Comparison of ENCODE assay signal across 24 cellular contexts in genomic region chr12:89651192-89651591, GRCh38.
"Had no signal": no experiment of that assay in that cellular context is flagged by ENCODE, and none has a peak within 500 bp of the region (broad histone marks: within the 10 kb centered on the region; RNA-seq: fewer than 3 reads in every experiment).

No MANE protein-coding gene starts in this region.

- H3K4me2 ChIP-seq: smooth muscle cell had no signal

- H3K4me3 ChIP-seq: left lung, lower lobe of right lung, pancreas, prostate gland, sigmoid colon, smooth muscle cell, suprapubic skin, thoracic aorta, tibial artery, upper lobe of right lung had no signal

- H3K27me3 ChIP-seq: left lung, pancreas, sigmoid colon, suprapubic skin, tibial artery, upper lobe of right lung had no signal

- ATAC-seq: left colon; left lung; lower lobe of right lung; naive thymus-derived CD8-positive, alpha-beta T cell; pancreas; right cardiac atrium; upper lobe of right lung had no signal

- H3K27ac ChIP-seq: left lung, lower lobe of right lung, pancreas, prostate gland, sigmoid colon, suprapubic skin, thoracic aorta, tibial artery, upper lobe of right lung had no signal

- DNase-seq: hypothalamus; immature natural killer cell; kidney; left colon; left lung; lower lobe of right lung; mammary epithelial cell; mesenchymal stem cell; naive thymus-derived CD8-positive, alpha-beta T cell; pancreas; posterior cingulate gyrus; retina; right cardiac atrium; sigmoid colon; stimulated activated CD4-positive, alpha-beta T cell treated with anti-CD3 and anti-CD28 coated beads, Interleukin-2, amount 100 ng/mL, for 24 hours; stimulated activated CD4-positive, alpha-beta T cell treated with anti-CD3 and anti-CD28 coated beads, Interleukin-4, amount 100 ng/mL, for 1 hour; stimulated activated naive CD4-positive, alpha-beta T cell; tibial artery; trophoblast cell; upper lobe of right lung had no signal

- H3K36me3 ChIP-seq: lower lobe of right lung, pancreas, prostate gland, sigmoid colon, thoracic aorta, upper lobe of right lung had no signal

- H3K4me1 ChIP-seq: lower lobe of right lung, prostate gland, tibial artery, upper lobe of right lung had no signal

- H3K9me3 ChIP-seq: left lung, lower lobe of right lung, pancreas, prostate gland, sigmoid colon, suprapubic skin, thoracic aorta, tibial artery, upper lobe of right lung had no signal
